In the genomic region with DNA sequence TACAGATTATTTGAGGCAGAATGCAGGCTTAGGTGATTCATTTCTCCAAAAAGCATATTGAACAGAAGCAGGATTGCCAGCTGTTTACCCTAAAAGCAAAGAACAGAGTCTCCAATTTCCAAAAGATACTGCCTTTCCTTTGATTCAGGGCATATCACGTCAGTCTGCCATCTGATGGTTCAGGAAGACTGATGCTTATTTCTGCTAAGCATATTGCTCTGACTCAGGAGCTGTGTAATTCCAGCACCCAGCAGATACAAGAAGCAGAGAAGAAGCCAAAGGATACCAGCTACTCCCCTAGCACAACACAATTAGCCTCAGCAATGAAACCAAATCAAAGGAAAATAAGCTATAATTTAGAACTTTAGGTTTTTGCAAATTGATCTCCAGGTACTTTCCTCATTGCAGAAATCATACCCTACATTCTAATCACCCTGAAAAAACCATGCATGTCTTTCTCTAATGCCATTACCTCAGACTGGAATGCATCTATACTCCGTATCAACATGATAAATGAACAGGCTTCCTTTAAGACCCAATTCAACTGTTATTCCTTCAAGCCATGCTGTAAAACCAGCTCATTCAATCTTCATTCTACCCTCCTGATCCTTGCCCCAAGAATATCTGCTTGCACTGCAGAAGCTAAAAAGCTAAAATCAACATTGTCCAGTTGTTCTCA, we compare ENCODE assay signal across 1 cellular context.
TF ChIP-seq lines count a peak whose summit lies in the region.

No MANE protein-coding gene starts in this region.

TF ChIP-seq in HepG2, 621 proteins besides CTCF, POLR2A, EP300 and RAD21:
- TF ChIP-seq, protein P1, sequence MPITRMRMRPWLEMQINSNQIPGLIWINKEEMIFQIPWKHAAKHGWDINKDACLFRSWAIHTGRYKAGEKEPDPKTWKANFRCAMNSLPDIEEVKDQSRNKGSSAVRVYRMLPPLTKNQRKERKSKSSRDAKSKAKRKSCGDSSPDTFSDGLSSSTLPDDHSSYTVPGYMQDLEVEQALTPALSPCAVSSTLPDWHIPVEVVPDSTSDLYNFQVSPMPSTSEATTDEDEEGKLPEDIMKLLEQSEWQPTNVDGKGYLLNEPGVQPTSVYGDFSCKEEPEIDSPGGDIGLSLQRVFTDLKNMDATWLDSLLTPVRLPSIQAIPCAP (CRISPR knock-in tag; IDR thresholded peaks at IDR 0.05; ENCODE audit: low read depth) = no peak
- no peak for TF ChIP-seq ZNF101 (CRISPR knock-in tag; IDR thresholded peaks at IDR 0.05; ENCODE audit: borderline replicate concordance, low read depth)
- no peak for TF ChIP-seq MIER2 (CRISPR knock-in tag; IDR thresholded peaks at IDR 0.05)
- TF ChIP-seq EED (CRISPR knock-in tag; IDR thresholded peaks at IDR 0.05) = no peak
- TF ChIP-seq, protein P2, sequence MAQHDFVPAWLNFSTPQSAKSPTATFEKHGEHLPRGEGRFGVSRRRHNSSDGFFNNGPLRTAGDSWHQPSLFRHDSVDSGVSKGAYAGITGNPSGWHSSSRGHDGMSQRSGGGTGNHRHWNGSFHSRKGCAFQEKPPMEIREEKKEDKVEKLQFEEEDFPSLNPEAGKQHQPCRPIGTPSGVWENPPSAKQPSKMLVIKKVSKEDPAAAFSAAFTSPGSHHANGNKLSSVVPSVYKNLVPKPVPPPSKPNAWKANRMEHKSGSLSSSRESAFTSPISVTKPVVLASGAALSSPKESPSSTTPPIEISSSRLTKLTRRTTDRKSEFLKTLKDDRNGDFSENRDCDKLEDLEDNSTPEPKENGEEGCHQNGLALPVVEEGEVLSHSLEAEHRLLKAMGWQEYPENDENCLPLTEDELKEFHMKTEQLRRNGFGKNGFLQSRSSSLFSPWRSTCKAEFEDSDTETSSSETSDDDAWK (CRISPR knock-in tag; IDR thresholded peaks at IDR 0.05) = no peak
- no peak for TF ChIP-seq ZNF225 (CRISPR knock-in tag; IDR thresholded peaks at IDR 0.05)
- TF ChIP-seq, protein P3, sequence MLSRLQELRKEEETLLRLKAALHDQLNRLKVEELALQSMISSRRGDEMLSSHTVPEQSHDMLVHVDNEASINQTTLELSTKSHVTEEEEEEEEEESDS (CRISPR knock-in tag; IDR thresholded peaks at IDR 0.05; ENCODE audit: borderline replicate concordance) = no peak
- TF ChIP-seq, protein P4, sequence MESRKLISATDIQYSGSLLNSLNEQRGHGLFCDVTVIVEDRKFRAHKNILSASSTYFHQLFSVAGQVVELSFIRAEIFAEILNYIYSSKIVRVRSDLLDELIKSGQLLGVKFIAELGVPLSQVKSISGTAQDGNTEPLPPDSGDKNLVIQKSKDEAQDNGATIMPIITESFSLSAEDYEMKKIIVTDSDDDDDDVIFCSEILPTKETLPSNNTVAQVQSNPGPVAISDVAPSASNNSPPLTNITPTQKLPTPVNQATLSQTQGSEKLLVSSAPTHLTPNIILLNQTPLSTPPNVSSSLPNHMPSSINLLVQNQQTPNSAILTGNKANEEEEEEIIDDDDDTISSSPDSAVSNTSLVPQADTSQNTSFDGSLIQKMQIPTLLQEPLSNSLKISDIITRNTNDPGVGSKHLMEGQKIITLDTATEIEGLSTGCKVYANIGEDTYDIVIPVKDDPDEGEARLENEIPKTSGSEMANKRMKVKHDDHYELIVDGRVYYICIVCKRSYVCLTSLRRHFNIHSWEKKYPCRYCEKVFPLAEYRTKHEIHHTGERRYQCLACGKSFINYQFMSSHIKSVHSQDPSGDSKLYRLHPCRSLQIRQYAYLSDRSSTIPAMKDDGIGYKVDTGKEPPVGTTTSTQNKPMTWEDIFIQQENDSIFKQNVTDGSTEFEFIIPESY (CRISPR knock-in tag; IDR thresholded peaks at IDR 0.05) = no peak
- no peak for TF ChIP-seq NCOR1 (IDR thresholded peaks at IDR 0.05; ENCODE audit: borderline replicate concordance, low read length)
- TF ChIP-seq ZSCAN21 (CRISPR knock-in tag; IDR thresholded peaks at IDR 0.05; ENCODE audit: borderline replicate concordance) = no peak
